In genomic region chr7:130134106-130134636, GRCh38 we compare ENCODE assay signal across 15 cellular contexts.
"Had no signal": no experiment of that assay in that cellular context is flagged by ENCODE, and none has a peak within 500 bp of the region (broad histone marks: within the 10 kb centered on the region; RNA-seq: fewer than 3 reads in every experiment).

No MANE protein-coding gene starts in this region.

- H3K27me3 ChIP-seq: neutrophil, right atrium auricular region, transverse colon had no signal

- H3K27me3 Mint-ChIP-seq: activated naive CD4-positive, alpha-beta T cell treated with anti-CD3 and anti-CD28 coated beads, Interleukin-2, amount 10 ng/mL, durations not matched to agents 7 days and 5 days; naive thymus-derived CD4-positive, alpha-beta T cell; stimulated activated naive B cell treated with anti-CD40 and anti-IgM and Interleukin-4, amounts not matched to agents 10 μg/mL and 1 μg/mL and 100 μg/mL, for 72 hours had no signal

- ATAC-seq: esophagus mucosa; mucosa of descending colon; naive thymus-derived CD4-positive, alpha-beta T cell; stimulated activated naive B cell treated with anti-CD40 and anti-IgM and Interleukin-4, amounts not matched to agents 10 μg/mL and 1 μg/mL and 100 μg/mL, for 72 hours had no signal

- H3K4me3 Mint-ChIP-seq: activated naive CD4-positive, alpha-beta T cell treated with anti-CD3 and anti-CD28 coated beads, Interleukin-2, amount 10 ng/mL, durations not matched to agents 7 days and 5 days; naive thymus-derived CD4-positive, alpha-beta T cell; stimulated activated naive B cell treated with anti-CD40 and anti-IgM and Interleukin-4, amounts not matched to agents 10 μg/mL and 1 μg/mL and 100 μg/mL, for 72 hours had no signal

- H3K4me3 ChIP-seq: mucosa of descending colon, right atrium auricular region, transverse colon had no signal

- H3K27ac Mint-ChIP-seq: activated naive CD4-positive, alpha-beta T cell treated with anti-CD3 and anti-CD28 coated beads, Interleukin-2, amount 10 ng/mL, durations not matched to agents 7 days and 5 days; activated T-helper 2 cell treated with anti-CD3 and anti-CD28 coated beads, Interferon-gamma antibody, Interleukin-2, Interleukin-4, amounts not matched to agents 10 μg/mL and 5 μg/mL and 100 μg/mL, durations not matched to agents 14 hours and 24 hours and 36 hours; naive thymus-derived CD4-positive, alpha-beta T cell; stimulated activated naive B cell treated with anti-CD40 and anti-IgM and Interleukin-4, amounts not matched to agents 10 μg/mL and 1 μg/mL and 100 μg/mL, for 72 hours had no signal

- H3K27ac ChIP-seq: neutrophil, right atrium auricular region, transverse colon, VCaP had no signal

- H3K4me1 ChIP-seq: right atrium auricular region, transverse colon had no signal

- H3K9me3 ChIP-seq: mucosa of descending colon, neutrophil, right atrium auricular region, transverse colon had no signal

- H3K9me3 Mint-ChIP-seq: activated naive CD4-positive, alpha-beta T cell treated with anti-CD3 and anti-CD28 coated beads, Interleukin-2, amount 10 ng/mL, durations not matched to agents 7 days and 5 days; activated T-helper 2 cell treated with anti-CD3 and anti-CD28 coated beads, Interferon-gamma antibody, Interleukin-2, Interleukin-4, amounts not matched to agents 10 μg/mL and 5 μg/mL and 100 μg/mL, durations not matched to agents 14 hours and 24 hours and 36 hours; naive thymus-derived CD4-positive, alpha-beta T cell; stimulated activated naive B cell treated with anti-CD40 and anti-IgM and Interleukin-4, amounts not matched to agents 10 μg/mL and 1 μg/mL and 100 μg/mL, for 72 hours had no signal

- DNase-seq: activated CD4-positive, alpha-beta T cell treated with anti-CD3 and anti-CD28 coated beads for 1 hour; activated CD4-positive, alpha-beta T cell treated with anti-CD3 and anti-CD28 coated beads, Interleukin-2, amount 50 U/mL, for 4 hours; activated naive CD4-positive, alpha-beta T cell treated with anti-CD3 and anti-CD28 coated beads, Interleukin-2, amount 10 ng/mL, durations not matched to agents 7 days and 5 days; islet precursor cell; mucosa of descending colon; naive thymus-derived CD4-positive, alpha-beta T cell; stimulated activated CD4-positive, alpha-beta T cell treated with anti-CD3 and anti-CD28 coated beads, Interleukin-15, amount 100 ng/mL, for 24 hours; stimulated activated CD4-positive, alpha-beta T cell treated with anti-CD3 and anti-CD28 coated beads, Interleukin-4, amount 100 ng/mL, for 1 hour; stimulated activated naive B cell treated with anti-CD40 and anti-IgM and Interleukin-4, amounts not matched to agents 10 μg/mL and 1 μg/mL and 100 μg/mL, for 72 hours; transverse colon had no signal
